8 cellular contexts compared by ENCODE assay signal in genomic region chr2:44715671-44716077, GRCh38.
DNase-seq lines count a peak whose midpoint lies in the region; ATAC-seq, FAIRE-seq and TF ChIP-seq lines count a peak whose summit lies in the region.

No MANE protein-coding gene starts in this region.

- no peaks in the 10 kb centered on the region for H3K36me3 ChIP-seq in bronchial epithelial cell (ENCODE audit: control insufficient read depth, insufficient read depth, low read length)

- peak; percentile 50 for TF ChIP-seq CTCF in bronchial epithelial cell (IDR thresholded peaks at IDR 0.05; ENCODE audit: insufficient read depth, low read length, severe bottlenecking)

- peak; percentile 87 for DNase-seq in ELF-1 (ENCODE audit: low read depth, low spot score)
- DNase-seq in NCI-H1694 treated with DMSO at 0.1 percent for 48 hours (lab: John Stamatoyannopoulos, UW), result peak; percentile 6
- DNase-seq in bronchial epithelial cell (ENCODE audit: low read depth), result peak; percentile 54
- DNase-seq in midbrain (lab: John Stamatoyannopoulos, UW), result peak; percentile 14
- no peak for DNase-seq in effector CD8-positive, alpha-beta T cell (lab: John Stamatoyannopoulos, UW)
- DNase-seq in RPMI8226, result no peak

- H3K4me3 ChIP-seq in bronchial epithelial cell (ENCODE audit: low read depth, low read length), result no peak overlapping the region

- no peak for ATAC-seq in GM21576 (IDR thresholded peaks at IDR 0.05; ENCODE audit: unreplicated experiment)
- ATAC-seq in GM19023 (IDR thresholded peaks at IDR 0.05; ENCODE audit: unreplicated experiment), result no peak

- no peaks in the 10 kb centered on the region for H3K27me3 ChIP-seq in bronchial epithelial cell (ENCODE audit: control insufficient read depth, insufficient read depth, low read length)

- FAIRE-seq in bronchial epithelial cell (lab: Jason Lieb, UNC), result no peak

Comparison
In these comparisons a context has a peak if more than half of its experiments do, and no peak if none do; other contexts are left out.
1. DNase-seq: peak in ELF-1 (single experiment), NCI-H1694 treated with DMSO at 0.1 percent for 48 hours (single experiment), bronchial epithelial cell (single experiment) and midbrain (single experiment); none in effector CD8-positive, alpha-beta T cell (single experiment) and RPMI8226 (single experiment).